Comparison of ENCODE assay signal across 9 cellular contexts in the genomic region with DNA sequence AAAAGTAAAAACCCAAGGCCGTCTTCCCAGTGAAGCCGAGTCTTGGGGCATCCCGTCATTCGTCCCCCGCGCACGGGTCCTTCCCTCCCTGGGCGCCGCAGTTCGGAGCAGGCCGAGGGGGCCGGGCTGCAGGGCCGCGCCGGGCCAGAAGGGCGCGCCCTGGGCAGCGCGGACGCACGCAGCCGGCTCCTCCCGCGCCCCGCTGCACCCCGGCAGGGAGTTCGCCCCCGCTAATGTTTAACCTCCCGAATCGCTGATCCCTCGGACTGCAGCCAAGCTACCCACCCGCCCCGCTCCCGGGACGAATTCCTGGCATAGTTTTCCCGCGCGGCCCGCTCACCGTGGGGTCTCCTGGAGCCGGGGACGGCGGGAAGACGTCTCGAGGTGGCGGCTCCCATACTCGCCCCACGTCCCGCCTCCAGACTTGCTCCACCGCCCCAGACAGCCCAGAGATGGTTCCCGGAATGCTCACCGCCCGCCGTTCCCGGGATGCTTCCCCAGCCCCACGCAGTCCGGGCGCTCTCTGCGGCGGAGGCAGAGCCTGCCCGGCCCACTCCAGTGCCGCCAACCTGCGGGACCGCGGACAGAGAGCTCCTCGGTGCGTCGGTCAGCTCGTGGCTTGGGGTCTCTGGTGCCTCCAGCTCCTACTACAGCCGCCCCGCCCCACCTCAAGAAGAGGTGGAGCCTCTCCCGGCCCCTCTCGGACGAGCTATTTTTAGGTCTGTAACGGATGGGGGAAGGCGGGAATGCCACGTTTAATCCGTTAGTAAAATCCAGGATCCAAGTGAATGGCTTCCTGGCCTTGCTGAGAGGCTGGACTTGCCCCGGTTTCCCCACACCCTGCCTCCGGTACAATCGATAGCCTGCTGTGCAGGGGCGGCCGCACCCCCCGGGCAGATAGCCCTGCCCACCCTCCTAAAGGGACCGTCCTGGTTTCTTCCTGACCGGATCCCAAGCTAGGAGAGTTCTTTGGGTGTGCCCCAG. TPM values are rescaled to one million over a fixed set of nuclear protein-coding genes. Genes with fewer than 3 reads are reported as not detected.
DNase-seq lines count a peak whose midpoint lies in the region; ATAC-seq, FAIRE-seq and TF ChIP-seq lines count a peak whose summit lies in the region.
"Had no signal": no experiment of that assay in that cellular context is flagged by ENCODE, and none has a peak within 500 bp of the region (broad histone marks: within the 10 kb centered on the region; RNA-seq: fewer than 3 reads in every experiment).

A gene with protein sequence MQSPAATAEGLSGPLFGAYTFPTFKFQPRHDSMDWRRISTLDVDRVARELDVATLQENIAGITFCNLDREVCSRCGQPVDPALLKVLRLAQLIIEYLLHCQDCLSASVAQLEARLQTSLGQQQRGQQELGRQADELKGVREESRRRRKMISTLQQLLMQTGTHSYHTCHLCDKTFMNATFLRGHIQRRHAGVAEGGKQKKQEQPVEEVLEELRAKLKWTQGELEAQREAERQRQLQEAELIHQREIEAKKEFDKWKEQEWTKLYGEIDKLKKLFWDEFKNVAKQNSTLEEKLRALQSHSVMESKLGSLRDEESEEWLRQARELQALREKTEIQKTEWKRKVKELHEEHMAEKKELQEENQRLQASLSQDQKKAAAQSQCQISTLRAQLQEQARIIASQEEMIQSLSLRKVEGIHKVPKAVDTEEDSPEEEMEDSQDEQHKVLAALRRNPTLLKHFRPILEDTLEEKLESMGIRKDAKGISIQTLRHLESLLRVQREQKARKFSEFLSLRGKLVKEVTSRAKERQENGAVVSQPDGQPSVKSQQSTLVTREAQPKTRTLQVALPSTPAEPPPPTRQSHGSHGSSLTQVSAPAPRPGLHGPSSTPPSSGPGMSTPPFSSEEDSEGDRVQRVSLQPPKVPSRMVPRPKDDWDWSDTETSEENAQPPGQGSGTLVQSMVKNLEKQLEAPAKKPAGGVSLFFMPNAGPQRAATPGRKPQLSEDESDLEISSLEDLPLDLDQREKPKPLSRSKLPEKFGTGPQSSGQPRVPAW (minus strand): TSS at position 621 of the 984 bp plus-strand sequence. CDS start 11,637 bp downstream, outside the sequence.

- H3K27me3 Mint-ChIP-seq in nephron progenitor cell (ENCODE audit: low read depth, poor library complexity): peaks cover 4% of the 10 kb centered on the region

- CTCF ChIA-PET in BJ (lab: Yijun Ruan, JAX): interaction anchor here (0.6 to 13.8 kb wide), 8 partner anchors 10 to 120 kb away, joined by 3 to 311 read pairs (median 4); a partner anchor contains a TSS

- peak; percentile 70 for ATAC-seq in GM19025 (IDR thresholded peaks at IDR 0.05; ENCODE audit: low read depth, unreplicated experiment)
- peak; percentile 71 for ATAC-seq in HG03280 (IDR thresholded peaks at IDR 0.05; ENCODE audit: unreplicated experiment)

- peak within 1 kb of the TSS; percentile 81 for H3K4me3 ChIP-seq in BJ (ENCODE audit: low read depth, low read length)
- H3K4me3 ChIP-seq in uterus: peak within 1 kb of the TSS; percentile 73 to 95

- FAIRE-seq in frontal cortex (lab: Jason Lieb, UNC): no peak

- intact Hi-C loops in uterus (cut with DNase I; ENCODE audit: low total_unique reads): loop anchor here (5.0 kb wide), 1 partner anchor 48 kb away; no protein-coding TSS in a partner anchor

- peaks cover 11% of the 10 kb centered on the region for H3K36me3 Mint-ChIP-seq in nephron progenitor cell (ENCODE audit: low read depth)

- TF ChIP-seq POLR2A in uterus (IDR thresholded peaks at IDR 0.05): peak; percentile 36 to 74

- peaks cover 36% of the 10 kb centered on the region for H3K4me1 Mint-ChIP-seq in nephron progenitor cell

- H3K36me3 ChIP-seq in BJ (ENCODE audit: control insufficient read depth, insufficient read depth, low read length) (peaks cover 2% of the 10 kb centered on the region), uterus (no peaks in the 10 kb centered on the region)

- peak within 1 kb of the TSS; percentile 93 to 98 for H3K27ac ChIP-seq in uterus

- POLR2A ChIA-PET in BJ (lab: Charles Lee): interaction anchor here (0.7 to 1.1 kb wide), 4 partner anchors 10 to 33 kb away, joined by 3 to 5 read pairs (median 4); no protein-coding TSS in a partner anchor

- peaks cover 0 to 4% of the 10 kb centered on the region in 2 donors for H3K4me1 ChIP-seq in uterus

- H3K4me3 Mint-ChIP-seq in nephron progenitor cell: peak within 1 kb of the TSS; percentile 94

- no peak for DNase-seq in BJ (ENCODE audit: low read depth)
- peak; percentile 22 for DNase-seq in NCI-H748 treated with DMSO at 0.1 percent for 48 hours (lab: John Stamatoyannopoulos, UW)
- peak; percentile 19 for DNase-seq in activated naive CD4-positive, alpha-beta T cell treated with Interleukin-2 at 50 U/mL for 16 hours
- peak; percentile 54 to 72 for DNase-seq in frontal cortex (ENCODE audit: low spot score in 2 of 2)
- peak; percentile 77 for DNase-seq in nephron progenitor cell
- DNase-seq in uterus: peak; percentile 66 to 79

- H3K9me3 ChIP-seq in uterus: no peaks in the 10 kb centered on the region

- no peaks in the 10 kb centered on the region for H3K9me3 Mint-ChIP-seq in nephron progenitor cell

- no peaks in the 10 kb centered on the region for H3K27me3 ChIP-seq in BJ (ENCODE audit: control insufficient read depth, insufficient read depth, low read length)
- H3K27me3 ChIP-seq in uterus: no peaks in the 10 kb centered on the region

- TF ChIP-seq CTCF in BJ (IDR thresholded peaks at IDR 0.05; ENCODE audit: insufficient read depth, low read depth, low read length) (0 out of 2 replicates have a peak, but pooled peaks have one; percentile 15), nephron progenitor cell (IDR thresholded peaks at IDR 0.05) (peak; percentile 41), uterus (IDR thresholded peaks at IDR 0.05) (peak; percentile 40 to 89 (median 60))

- peak within 1 kb of the TSS; percentile 94 for H3K27ac Mint-ChIP-seq in nephron progenitor cell

RNA-seq across cellular contexts. Expression of the gene that starts here (rescaled TPM):
- 7.3 and 12.7 TPM in 2 replicates for polyA plus RNA-seq in BJ (2011; rRNA removed)
- 22.7 and 22.8 TPM in 2 replicates for polyA minus RNA-seq in BJ (2011; rRNA and poly(A)+ RNA removed)
- total RNA-seq in frontal cortex (4.5 TPM), uterus (10 to 100 TPM in 3 of 4 donors, 1 to 10 TPM in 1; 3.8 to 58.5 (median 32.7) TPM)
- total RNA-seq: T-helper 2 cell treated with Interferon-gamma antibody and Interleukin-4, amounts not matched to agents 100 ng/mL and 5 ng/mL, for 36 hours had no signal
